Comparison of ENCODE assay signal across 1 cellular context in the genomic region with DNA sequence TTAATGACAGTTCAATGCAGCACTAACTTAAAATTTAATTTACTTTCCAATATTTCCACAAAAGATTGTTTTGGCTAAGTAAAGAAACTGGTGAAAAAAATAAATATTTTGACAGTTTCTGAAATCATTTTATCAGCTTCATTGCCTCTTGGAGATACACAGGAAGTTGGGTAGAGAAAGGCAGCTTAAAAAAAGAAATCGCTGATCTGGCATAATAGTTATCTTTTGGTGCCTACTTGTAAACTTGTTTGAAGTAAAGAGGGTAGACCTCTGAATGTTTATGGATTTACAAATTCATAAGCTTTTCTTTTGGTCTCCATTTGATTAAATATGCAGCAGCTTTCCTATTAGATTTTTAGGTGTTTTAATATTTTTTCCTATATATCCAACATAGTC.
TF ChIP-seq lines count a peak whose summit lies in the region.

No MANE protein-coding gene starts in this region.

TF ChIP-seq in K562, 482 proteins besides CTCF, POLR2A, EP300 and RAD21 (continued from another document and continues in another):
- TF ChIP-seq, protein P1, sequence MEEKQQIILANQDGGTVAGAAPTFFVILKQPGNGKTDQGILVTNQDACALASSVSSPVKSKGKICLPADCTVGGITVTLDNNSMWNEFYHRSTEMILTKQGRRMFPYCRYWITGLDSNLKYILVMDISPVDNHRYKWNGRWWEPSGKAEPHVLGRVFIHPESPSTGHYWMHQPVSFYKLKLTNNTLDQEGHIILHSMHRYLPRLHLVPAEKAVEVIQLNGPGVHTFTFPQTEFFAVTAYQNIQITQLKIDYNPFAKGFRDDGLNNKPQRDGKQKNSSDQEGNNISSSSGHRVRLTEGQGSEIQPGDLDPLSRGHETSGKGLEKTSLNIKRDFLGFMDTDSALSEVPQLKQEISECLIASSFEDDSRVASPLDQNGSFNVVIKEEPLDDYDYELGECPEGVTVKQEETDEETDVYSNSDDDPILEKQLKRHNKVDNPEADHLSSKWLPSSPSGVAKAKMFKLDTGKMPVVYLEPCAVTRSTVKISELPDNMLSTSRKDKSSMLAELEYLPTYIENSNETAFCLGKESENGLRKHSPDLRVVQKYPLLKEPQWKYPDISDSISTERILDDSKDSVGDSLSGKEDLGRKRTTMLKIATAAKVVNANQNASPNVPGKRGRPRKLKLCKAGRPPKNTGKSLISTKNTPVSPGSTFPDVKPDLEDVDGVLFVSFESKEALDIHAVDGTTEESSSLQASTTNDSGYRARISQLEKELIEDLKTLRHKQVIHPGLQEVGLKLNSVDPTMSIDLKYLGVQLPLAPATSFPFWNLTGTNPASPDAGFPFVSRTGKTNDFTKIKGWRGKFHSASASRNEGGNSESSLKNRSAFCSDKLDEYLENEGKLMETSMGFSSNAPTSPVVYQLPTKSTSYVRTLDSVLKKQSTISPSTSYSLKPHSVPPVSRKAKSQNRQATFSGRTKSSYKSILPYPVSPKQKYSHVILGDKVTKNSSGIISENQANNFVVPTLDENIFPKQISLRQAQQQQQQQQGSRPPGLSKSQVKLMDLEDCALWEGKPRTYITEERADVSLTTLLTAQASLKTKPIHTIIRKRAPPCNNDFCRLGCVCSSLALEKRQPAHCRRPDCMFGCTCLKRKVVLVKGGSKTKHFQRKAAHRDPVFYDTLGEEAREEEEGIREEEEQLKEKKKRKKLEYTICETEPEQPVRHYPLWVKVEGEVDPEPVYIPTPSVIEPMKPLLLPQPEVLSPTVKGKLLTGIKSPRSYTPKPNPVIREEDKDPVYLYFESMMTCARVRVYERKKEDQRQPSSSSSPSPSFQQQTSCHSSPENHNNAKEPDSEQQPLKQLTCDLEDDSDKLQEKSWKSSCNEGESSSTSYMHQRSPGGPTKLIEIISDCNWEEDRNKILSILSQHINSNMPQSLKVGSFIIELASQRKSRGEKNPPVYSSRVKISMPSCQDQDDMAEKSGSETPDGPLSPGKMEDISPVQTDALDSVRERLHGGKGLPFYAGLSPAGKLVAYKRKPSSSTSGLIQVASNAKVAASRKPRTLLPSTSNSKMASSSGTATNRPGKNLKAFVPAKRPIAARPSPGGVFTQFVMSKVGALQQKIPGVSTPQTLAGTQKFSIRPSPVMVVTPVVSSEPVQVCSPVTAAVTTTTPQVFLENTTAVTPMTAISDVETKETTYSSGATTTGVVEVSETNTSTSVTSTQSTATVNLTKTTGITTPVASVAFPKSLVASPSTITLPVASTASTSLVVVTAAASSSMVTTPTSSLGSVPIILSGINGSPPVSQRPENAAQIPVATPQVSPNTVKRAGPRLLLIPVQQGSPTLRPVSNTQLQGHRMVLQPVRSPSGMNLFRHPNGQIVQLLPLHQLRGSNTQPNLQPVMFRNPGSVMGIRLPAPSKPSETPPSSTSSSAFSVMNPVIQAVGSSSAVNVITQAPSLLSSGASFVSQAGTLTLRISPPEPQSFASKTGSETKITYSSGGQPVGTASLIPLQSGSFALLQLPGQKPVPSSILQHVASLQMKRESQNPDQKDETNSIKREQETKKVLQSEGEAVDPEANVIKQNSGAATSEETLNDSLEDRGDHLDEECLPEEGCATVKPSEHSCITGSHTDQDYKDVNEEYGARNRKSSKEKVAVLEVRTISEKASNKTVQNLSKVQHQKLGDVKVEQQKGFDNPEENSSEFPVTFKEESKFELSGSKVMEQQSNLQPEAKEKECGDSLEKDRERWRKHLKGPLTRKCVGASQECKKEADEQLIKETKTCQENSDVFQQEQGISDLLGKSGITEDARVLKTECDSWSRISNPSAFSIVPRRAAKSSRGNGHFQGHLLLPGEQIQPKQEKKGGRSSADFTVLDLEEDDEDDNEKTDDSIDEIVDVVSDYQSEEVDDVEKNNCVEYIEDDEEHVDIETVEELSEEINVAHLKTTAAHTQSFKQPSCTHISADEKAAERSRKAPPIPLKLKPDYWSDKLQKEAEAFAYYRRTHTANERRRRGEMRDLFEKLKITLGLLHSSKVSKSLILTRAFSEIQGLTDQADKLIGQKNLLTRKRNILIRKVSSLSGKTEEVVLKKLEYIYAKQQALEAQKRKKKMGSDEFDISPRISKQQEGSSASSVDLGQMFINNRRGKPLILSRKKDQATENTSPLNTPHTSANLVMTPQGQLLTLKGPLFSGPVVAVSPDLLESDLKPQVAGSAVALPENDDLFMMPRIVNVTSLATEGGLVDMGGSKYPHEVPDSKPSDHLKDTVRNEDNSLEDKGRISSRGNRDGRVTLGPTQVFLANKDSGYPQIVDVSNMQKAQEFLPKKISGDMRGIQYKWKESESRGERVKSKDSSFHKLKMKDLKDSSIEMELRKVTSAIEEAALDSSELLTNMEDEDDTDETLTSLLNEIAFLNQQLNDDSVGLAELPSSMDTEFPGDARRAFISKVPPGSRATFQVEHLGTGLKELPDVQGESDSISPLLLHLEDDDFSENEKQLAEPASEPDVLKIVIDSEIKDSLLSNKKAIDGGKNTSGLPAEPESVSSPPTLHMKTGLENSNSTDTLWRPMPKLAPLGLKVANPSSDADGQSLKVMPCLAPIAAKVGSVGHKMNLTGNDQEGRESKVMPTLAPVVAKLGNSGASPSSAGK (IDR thresholded peaks at IDR 0.05) = no peak
- no peak for TF ChIP-seq KAT8 (IDR thresholded peaks at IDR 0.05; ENCODE audit: low read depth)
- TF ChIP-seq MAFK (IDR thresholded peaks at IDR 0.05; ENCODE audit: low read length) = peak; percentile 88
- no peak for TF ChIP-seq ZNF24 (IDR thresholded peaks at IDR 0.05)
- TF ChIP-seq, protein P2, sequence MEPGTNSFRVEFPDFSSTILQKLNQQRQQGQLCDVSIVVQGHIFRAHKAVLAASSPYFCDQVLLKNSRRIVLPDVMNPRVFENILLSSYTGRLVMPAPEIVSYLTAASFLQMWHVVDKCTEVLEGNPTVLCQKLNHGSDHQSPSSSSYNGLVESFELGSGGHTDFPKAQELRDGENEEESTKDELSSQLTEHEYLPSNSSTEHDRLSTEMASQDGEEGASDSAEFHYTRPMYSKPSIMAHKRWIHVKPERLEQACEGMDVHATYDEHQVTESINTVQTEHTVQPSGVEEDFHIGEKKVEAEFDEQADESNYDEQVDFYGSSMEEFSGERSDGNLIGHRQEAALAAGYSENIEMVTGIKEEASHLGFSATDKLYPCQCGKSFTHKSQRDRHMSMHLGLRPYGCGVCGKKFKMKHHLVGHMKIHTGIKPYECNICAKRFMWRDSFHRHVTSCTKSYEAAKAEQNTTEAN (CRISPR knock-in tag; IDR thresholded peaks at IDR 0.05) = no peak
- no peak for TF ChIP-seq RBM15 (IDR thresholded peaks at IDR 0.05; ENCODE audit: insufficient read depth, low read length)
- TF ChIP-seq, protein P3, sequence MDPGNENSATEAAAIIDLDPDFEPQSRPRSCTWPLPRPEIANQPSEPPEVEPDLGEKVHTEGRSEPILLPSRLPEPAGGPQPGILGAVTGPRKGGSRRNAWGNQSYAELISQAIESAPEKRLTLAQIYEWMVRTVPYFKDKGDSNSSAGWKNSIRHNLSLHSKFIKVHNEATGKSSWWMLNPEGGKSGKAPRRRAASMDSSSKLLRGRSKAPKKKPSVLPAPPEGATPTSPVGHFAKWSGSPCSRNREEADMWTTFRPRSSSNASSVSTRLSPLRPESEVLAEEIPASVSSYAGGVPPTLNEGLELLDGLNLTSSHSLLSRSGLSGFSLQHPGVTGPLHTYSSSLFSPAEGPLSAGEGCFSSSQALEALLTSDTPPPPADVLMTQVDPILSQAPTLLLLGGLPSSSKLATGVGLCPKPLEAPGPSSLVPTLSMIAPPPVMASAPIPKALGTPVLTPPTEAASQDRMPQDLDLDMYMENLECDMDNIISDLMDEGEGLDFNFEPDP (CRISPR knock-in tag; IDR thresholded peaks at IDR 0.05) = no peak
- no peak for TF ChIP-seq MEF2D (tag; conservative IDR thresholded peaks at IDR 0.05; ENCODE audit: low read depth)
- no peak for TF ChIP-seq HMGN3 (IDR thresholded peaks at IDR 0.05; ENCODE audit: borderline replicate concordance, extremely low read depth, insufficient read length, low read depth, low read length)
- TF ChIP-seq HEY1 (CRISPR knock-in tag; IDR thresholded peaks at IDR 0.05; ENCODE audit: borderline replicate concordance) = no peak
- TF ChIP-seq TAF1 (IDR thresholded peaks at IDR 0.05; ENCODE audit: control insufficient read depth, extremely low read depth, insufficient read depth, low read length, severe bottlenecking) = no peak
- TF ChIP-seq, protein P4, sequence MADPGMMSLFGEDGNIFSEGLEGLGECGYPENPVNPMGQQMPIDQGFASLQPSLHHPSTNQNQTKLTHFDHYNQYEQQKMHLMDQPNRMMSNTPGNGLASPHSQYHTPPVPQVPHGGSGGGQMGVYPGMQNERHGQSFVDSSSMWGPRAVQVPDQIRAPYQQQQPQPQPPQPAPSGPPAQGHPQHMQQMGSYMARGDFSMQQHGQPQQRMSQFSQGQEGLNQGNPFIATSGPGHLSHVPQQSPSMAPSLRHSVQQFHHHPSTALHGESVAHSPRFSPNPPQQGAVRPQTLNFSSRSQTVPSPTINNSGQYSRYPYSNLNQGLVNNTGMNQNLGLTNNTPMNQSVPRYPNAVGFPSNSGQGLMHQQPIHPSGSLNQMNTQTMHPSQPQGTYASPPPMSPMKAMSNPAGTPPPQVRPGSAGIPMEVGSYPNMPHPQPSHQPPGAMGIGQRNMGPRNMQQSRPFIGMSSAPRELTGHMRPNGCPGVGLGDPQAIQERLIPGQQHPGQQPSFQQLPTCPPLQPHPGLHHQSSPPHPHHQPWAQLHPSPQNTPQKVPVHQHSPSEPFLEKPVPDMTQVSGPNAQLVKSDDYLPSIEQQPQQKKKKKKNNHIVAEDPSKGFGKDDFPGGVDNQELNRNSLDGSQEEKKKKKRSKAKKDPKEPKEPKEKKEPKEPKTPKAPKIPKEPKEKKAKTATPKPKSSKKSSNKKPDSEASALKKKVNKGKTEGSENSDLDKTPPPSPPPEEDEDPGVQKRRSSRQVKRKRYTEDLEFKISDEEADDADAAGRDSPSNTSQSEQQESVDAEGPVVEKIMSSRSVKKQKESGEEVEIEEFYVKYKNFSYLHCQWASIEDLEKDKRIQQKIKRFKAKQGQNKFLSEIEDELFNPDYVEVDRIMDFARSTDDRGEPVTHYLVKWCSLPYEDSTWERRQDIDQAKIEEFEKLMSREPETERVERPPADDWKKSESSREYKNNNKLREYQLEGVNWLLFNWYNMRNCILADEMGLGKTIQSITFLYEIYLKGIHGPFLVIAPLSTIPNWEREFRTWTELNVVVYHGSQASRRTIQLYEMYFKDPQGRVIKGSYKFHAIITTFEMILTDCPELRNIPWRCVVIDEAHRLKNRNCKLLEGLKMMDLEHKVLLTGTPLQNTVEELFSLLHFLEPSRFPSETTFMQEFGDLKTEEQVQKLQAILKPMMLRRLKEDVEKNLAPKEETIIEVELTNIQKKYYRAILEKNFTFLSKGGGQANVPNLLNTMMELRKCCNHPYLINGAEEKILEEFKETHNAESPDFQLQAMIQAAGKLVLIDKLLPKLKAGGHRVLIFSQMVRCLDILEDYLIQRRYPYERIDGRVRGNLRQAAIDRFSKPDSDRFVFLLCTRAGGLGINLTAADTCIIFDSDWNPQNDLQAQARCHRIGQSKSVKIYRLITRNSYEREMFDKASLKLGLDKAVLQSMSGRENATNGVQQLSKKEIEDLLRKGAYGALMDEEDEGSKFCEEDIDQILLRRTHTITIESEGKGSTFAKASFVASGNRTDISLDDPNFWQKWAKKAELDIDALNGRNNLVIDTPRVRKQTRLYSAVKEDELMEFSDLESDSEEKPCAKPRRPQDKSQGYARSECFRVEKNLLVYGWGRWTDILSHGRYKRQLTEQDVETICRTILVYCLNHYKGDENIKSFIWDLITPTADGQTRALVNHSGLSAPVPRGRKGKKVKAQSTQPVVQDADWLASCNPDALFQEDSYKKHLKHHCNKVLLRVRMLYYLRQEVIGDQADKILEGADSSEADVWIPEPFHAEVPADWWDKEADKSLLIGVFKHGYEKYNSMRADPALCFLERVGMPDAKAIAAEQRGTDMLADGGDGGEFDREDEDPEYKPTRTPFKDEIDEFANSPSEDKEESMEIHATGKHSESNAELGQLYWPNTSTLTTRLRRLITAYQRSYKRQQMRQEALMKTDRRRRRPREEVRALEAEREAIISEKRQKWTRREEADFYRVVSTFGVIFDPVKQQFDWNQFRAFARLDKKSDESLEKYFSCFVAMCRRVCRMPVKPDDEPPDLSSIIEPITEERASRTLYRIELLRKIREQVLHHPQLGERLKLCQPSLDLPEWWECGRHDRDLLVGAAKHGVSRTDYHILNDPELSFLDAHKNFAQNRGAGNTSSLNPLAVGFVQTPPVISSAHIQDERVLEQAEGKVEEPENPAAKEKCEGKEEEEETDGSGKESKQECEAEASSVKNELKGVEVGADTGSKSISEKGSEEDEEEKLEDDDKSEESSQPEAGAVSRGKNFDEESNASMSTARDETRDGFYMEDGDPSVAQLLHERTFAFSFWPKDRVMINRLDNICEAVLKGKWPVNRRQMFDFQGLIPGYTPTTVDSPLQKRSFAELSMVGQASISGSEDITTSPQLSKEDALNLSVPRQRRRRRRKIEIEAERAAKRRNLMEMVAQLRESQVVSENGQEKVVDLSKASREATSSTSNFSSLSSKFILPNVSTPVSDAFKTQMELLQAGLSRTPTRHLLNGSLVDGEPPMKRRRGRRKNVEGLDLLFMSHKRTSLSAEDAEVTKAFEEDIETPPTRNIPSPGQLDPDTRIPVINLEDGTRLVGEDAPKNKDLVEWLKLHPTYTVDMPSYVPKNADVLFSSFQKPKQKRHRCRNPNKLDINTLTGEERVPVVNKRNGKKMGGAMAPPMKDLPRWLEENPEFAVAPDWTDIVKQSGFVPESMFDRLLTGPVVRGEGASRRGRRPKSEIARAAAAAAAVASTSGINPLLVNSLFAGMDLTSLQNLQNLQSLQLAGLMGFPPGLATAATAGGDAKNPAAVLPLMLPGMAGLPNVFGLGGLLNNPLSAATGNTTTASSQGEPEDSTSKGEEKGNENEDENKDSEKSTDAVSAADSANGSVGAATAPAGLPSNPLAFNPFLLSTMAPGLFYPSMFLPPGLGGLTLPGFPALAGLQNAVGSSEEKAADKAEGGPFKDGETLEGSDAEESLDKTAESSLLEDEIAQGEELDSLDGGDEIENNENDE (IDR thresholded peaks at IDR 0.05; ENCODE audit: low read depth, low read length) = no peak
- no peak for TF ChIP-seq TOE1 (IDR thresholded peaks at IDR 0.05; ENCODE audit: borderline replicate concordance)
- TF ChIP-seq TOE1 (CRISPR knock-in tag; IDR thresholded peaks at IDR 0.05; ENCODE audit: borderline replicate concordance, low read depth) = no peak
- TF ChIP-seq NFATC3 (IDR thresholded peaks at IDR 0.05) = no peak
- TF ChIP-seq MCM7 (IDR thresholded peaks at IDR 0.05) = no peak
- TF ChIP-seq ZNF316 (IDR thresholded peaks at IDR 0.05) = peak; percentile 92
- no peak for TF ChIP-seq ZNF830 (CRISPR knock-in tag; IDR thresholded peaks at IDR 0.05)
- no peak for TF ChIP-seq ZNF785 (CRISPR knock-in tag; IDR thresholded peaks at IDR 0.05)
- TF ChIP-seq, protein P5, sequence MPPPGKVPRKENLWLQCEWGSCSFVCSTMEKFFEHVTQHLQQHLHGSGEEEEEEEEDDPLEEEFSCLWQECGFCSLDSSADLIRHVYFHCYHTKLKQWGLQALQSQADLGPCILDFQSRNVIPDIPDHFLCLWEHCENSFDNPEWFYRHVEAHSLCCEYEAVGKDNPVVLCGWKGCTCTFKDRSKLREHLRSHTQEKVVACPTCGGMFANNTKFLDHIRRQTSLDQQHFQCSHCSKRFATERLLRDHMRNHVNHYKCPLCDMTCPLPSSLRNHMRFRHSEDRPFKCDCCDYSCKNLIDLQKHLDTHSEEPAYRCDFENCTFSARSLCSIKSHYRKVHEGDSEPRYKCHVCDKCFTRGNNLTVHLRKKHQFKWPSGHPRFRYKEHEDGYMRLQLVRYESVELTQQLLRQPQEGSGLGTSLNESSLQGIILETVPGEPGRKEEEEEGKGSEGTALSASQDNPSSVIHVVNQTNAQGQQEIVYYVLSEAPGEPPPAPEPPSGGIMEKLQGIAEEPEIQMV (tag; conservative IDR thresholded peaks at IDR 0.05; ENCODE audit: low read depth) = no peak
